27 cellular contexts compared by ENCODE assay signal in the genomic region with DNA sequence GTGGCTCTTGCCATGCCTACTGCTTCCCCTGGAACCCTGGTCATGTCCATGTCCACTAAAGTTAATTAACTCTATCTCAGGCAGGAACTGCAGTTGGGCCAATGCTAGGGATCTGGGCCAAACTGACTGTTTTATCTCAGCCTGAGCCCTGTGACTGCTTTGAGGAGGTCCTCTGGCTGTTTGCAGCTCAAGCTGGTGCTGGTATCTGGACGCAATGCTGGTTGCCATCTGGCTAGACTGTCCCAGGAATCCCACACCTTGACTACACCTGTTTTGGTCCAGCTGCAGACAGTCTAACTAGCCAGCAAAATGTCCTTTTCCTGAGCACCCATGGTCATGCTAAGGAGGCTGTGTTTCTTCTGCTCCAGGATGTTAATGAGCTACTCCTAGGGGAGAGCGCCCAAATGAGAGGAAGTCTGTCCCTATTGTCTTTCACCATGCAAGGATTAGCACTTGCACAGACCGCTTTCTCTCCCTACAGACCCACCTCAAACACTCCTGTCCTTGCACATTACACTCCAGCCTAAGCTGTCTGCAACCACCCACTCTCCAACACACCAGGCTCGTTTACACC.
"Had no signal": no experiment of that assay in that cellular context is flagged by ENCODE, and none has a peak within 500 bp of the region (broad histone marks: within the 10 kb centered on the region; RNA-seq: fewer than 3 reads in every experiment).

No MANE protein-coding gene starts in this region.

- H3K27me3 ChIP-seq: colonic mucosa, gastrocnemius medialis, left lung, ovary, spleen, stomach, testis, tibial artery, upper lobe of right lung, uterus had no signal

- H3K36me3 Mint-ChIP-seq: natural killer cell; stimulated activated naive B cell treated with anti-CD40 and anti-IgM and Interleukin-4, amounts not matched to agents 10 μg/mL and 1 μg/mL and 100 μg/mL, for 72 hours had no signal

- ATAC-seq: esophagus mucosa; gastrocnemius medialis; left lung; lower lobe of right lung; natural killer cell; psoas muscle; right cardiac atrium; stimulated activated naive B cell treated with anti-CD40 and anti-IgM and Interleukin-4, amounts not matched to agents 10 μg/mL and 1 μg/mL and 100 μg/mL, for 72 hours; upper lobe of right lung had no signal

- H3K27me3 Mint-ChIP-seq: dendritic cell treated with granulocyte-macrophage colony-stimulating factor and Interleukin-4, amounts not matched to agents 40 ng/mL and 50 ng/mL, for 4 days had no signal

- DNase-seq: colonic mucosa; effector CD8-positive, alpha-beta T cell; endodermal cell; foreskin fibroblast; gastrocnemius medialis; head of caudate nucleus; kidney; left lung; lower lobe of right lung; natural killer cell; occipital lobe; ovary; posterior cingulate gyrus; psoas muscle; right cardiac atrium; spleen; stimulated activated CD4-positive, alpha-beta T cell treated with anti-CD3 and anti-CD28 coated beads, Interleukin-2, amount 100 ng/mL, for 48 hours; stimulated activated naive B cell treated with anti-CD40 and anti-IgM and Interleukin-4, amounts not matched to agents 10 μg/mL and 1 μg/mL and 100 μg/mL, for 72 hours; stomach; testis; tibial artery; upper lobe of right lung; uterus had no signal

- H3K4me3 ChIP-seq: colonic mucosa, gastrocnemius medialis, left lung, lower lobe of right lung, ovary, psoas muscle, skin epidermis, spleen, stomach, testis, tibial artery, upper lobe of right lung, uterus had no signal

- H3K9me3 Mint-ChIP-seq: dendritic cell treated with granulocyte-macrophage colony-stimulating factor and Interleukin-4, amounts not matched to agents 40 ng/mL and 50 ng/mL, for 4 days; endodermal cell had no signal

- H3K36me3 ChIP-seq: colonic mucosa, gastrocnemius medialis, left lung, lower lobe of right lung, ovary, spleen, stomach, tibial artery, upper lobe of right lung, uterus had no signal

- H3K27ac ChIP-seq: colonic mucosa, epithelial cell of prostate, gastrocnemius medialis, left lung, lower lobe of right lung, ovary, psoas muscle, skin epidermis, spleen, stomach, testis, tibial artery, upper lobe of right lung, uterus had no signal

- H3K4me3 Mint-ChIP-seq: dendritic cell treated with granulocyte-macrophage colony-stimulating factor and Interleukin-4, amounts not matched to agents 40 ng/mL and 50 ng/mL, for 4 days; endodermal cell; natural killer cell; stimulated activated naive B cell treated with anti-CD40 and anti-IgM and Interleukin-4, amounts not matched to agents 10 μg/mL and 1 μg/mL and 100 μg/mL, for 72 hours had no signal

- H3K9me3 ChIP-seq: colonic mucosa, gastrocnemius medialis, left lung, lower lobe of right lung, ovary, psoas muscle, spleen, stomach, testis, tibial artery, upper lobe of right lung, uterus had no signal

- H3K4me1 ChIP-seq: colonic mucosa, gastrocnemius medialis, left lung, lower lobe of right lung, psoas muscle, spleen, upper lobe of right lung, uterus had no signal

- H3K4me1 Mint-ChIP-seq: natural killer cell; stimulated activated naive B cell treated with anti-CD40 and anti-IgM and Interleukin-4, amounts not matched to agents 10 μg/mL and 1 μg/mL and 100 μg/mL, for 72 hours had no signal

- FAIRE-seq: kidney had no signal

- H3K27ac Mint-ChIP-seq: dendritic cell treated with granulocyte-macrophage colony-stimulating factor and Interleukin-4, amounts not matched to agents 40 ng/mL and 50 ng/mL, for 4 days; endodermal cell; natural killer cell; stimulated activated naive B cell treated with anti-CD40 and anti-IgM and Interleukin-4, amounts not matched to agents 10 μg/mL and 1 μg/mL and 100 μg/mL, for 72 hours had no signal
